Comparison of ENCODE assay signal across 11 cellular contexts in the genomic region with DNA sequence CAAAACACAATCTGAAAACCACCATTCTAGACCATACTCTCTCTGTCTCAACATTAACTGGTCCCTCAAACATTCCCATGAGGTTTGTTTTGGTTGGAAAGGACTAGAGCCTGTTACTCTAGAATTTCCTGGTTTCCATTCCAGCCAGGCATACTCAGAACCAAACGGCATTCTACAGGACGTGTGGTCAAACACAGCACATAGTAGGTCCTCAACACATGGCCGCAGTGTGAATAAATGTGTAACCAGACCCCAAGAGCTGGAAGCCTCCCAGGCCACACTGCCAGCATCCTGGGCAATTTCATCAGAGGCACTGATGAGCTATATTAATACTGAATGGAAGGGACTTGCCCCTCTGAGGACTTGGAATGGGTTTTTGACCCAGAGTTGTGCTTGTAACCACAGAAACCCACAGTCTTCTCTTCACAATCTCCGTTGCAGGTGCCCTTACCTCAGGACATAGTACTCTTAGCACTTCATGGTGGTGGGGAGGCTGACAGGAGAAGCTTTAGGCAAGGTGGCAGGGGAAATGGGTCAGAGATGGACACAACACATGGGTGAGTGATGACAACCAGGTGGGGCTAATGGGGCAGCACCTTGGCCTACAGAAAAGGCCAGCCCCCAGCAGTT.
DNase-seq lines count a peak whose midpoint lies in the region; ATAC-seq and TF ChIP-seq lines count a peak whose summit lies in the region.
"Had no signal": no experiment of that assay in that cellular context is flagged by ENCODE, and none has a peak within 500 bp of the region (broad histone marks: within the 10 kb centered on the region; RNA-seq: fewer than 3 reads in every experiment).

No MANE protein-coding gene starts in this region.

- BruUV-seq in MCF 10A (replicated peaks; lab: Mats Ljungman, UMichigan) = no TSS peak

- no peaks in the 10 kb centered on the region for H3K9me3 ChIP-seq in right atrium auricular region

- no peaks in the 10 kb centered on the region for H3K9me3 Mint-ChIP-seq in MCF 10A (ENCODE audit: unreplicated experiment)
- H3K9me3 Mint-ChIP-seq in activated T-cell treated with anti-CD3 and anti-CD28 coated beads, Interleukin-2, amount 50 U/mL, for 24 hours = no peaks in the 10 kb centered on the region
- peaks cover 0 to 2% (median 0%) of the 10 kb centered on the region in 7 donors for H3K9me3 Mint-ChIP-seq in CD14-positive monocyte
- H3K9me3 Mint-ChIP-seq: T-helper 1 cell treated with Interleukin-12 subunit alpha and Interleukin-12 subunit beta and Interleukin-4 antibody, amounts not matched to agents 30 μg/mL and 1 μg/mL, for 36 hours had no signal

- no peak for DNase-seq in right atrium auricular region (ENCODE audit: low spot score)
- no peak for DNase-seq in left cardiac atrium
- no peak for DNase-seq in MCF 10A (ENCODE audit: unreplicated experiment)
- DNase-seq in myocyte (ENCODE audit: low read depth) = peak; percentile 68
- DNase-seq in activated T-cell treated with anti-CD3 and anti-CD28 coated beads, Interleukin-2, amount 50 U/mL, for 24 hours = no peak
- DNase-seq in ureter (ENCODE audit: low spot score) = no peak
- no peak for DNase-seq in CD14-positive monocyte (ENCODE audit: low spot score)
- DNase-seq: activated CD4-positive, alpha-beta T cell treated with anti-CD3 and anti-CD28 coated beads, Interleukin-2, amount 50 U/mL, for 48 hours; right cardiac atrium had no signal

- ATAC-seq in left cardiac atrium = no peak
- ATAC-seq in HG02870 (IDR thresholded peaks at IDR 0.05; ENCODE audit: unreplicated experiment) = no peak

- H3K27ac ChIP-seq in right atrium auricular region = peak overlapping the region; percentile 28 to 49

- peaks cover 0 to 25% of the 10 kb centered on the region in 2 donors for H3K4me1 ChIP-seq in right atrium auricular region

- no peaks in the 10 kb centered on the region for H3K36me3 ChIP-seq in right atrium auricular region

- no peaks in the 10 kb centered on the region for H3K27me3 ChIP-seq in right atrium auricular region

- H3K27me3 Mint-ChIP-seq in MCF 10A (ENCODE audit: insufficient read depth, unreplicated experiment) = no peaks in the 10 kb centered on the region
- peaks cover 5% of the 10 kb centered on the region for H3K27me3 Mint-ChIP-seq in activated T-cell treated with anti-CD3 and anti-CD28 coated beads, Interleukin-2, amount 50 U/mL, for 24 hours
- peaks cover 0 to 4% (median 2%) of the 10 kb centered on the region in 3 donors for H3K27me3 Mint-ChIP-seq in CD14-positive monocyte (ENCODE audit: low read depth in 3 of 3)

- H3K27ac Mint-ChIP-seq in MCF 10A (ENCODE audit: low read depth, unreplicated experiment) = peak overlapping the region; percentile 76
- no peak overlapping the region for H3K27ac Mint-ChIP-seq in activated T-cell treated with anti-CD3 and anti-CD28 coated beads, Interleukin-2, amount 50 U/mL, for 24 hours
- peak overlapping the region in 1 of 7 donors; percentile 20 for H3K27ac Mint-ChIP-seq in CD14-positive monocyte
- H3K27ac Mint-ChIP-seq: T-helper 1 cell treated with Interleukin-12 subunit alpha and Interleukin-12 subunit beta and Interleukin-4 antibody, amounts not matched to agents 30 μg/mL and 1 μg/mL, for 36 hours had no signal

- H3K4me3 ChIP-seq in right atrium auricular region = no peak overlapping the region

- H3K4me1 Mint-ChIP-seq in MCF 10A (ENCODE audit: insufficient read depth, unreplicated experiment) (peaks cover 36% of the 10 kb centered on the region), CD14-positive monocyte (no peaks in the 10 kb centered on the region)
- no peaks in the 10 kb centered on the region for H3K4me1 Mint-ChIP-seq in activated T-cell treated with anti-CD3 and anti-CD28 coated beads, Interleukin-2, amount 50 U/mL, for 24 hours (ENCODE audit: low read depth)

- CTCF ChIA-PET in MCF 10A (lab: Yijun Ruan, JAX) = interaction anchor here (0.7 kb wide), 1 partner anchor 82 kb away, joined by 5 read pairs; no protein-coding TSS in a partner anchor

- POLR2A ChIA-PET in MCF 10A (lab: Yijun Ruan, JAX) = interaction anchor here (0.7 to 3.2 kb wide), 6 partner anchors 11 to 679 kb away, joined by 3 to 10 read pairs (median 3); partner anchors contain the start of gene TMEM171

- intact Hi-C loops in left cardiac atrium (cut with DNase I) = no loop called here
- intact Hi-C loops in MCF 10A (cut with micrococcal nuclease) = no loop called here
- intact Hi-C loops in CD14-positive monocyte (cut with micrococcal nuclease) = no loop called here

- no peak for TF ChIP-seq CTCF in right atrium auricular region (IDR thresholded peaks at IDR 0.05)
- TF ChIP-seq CTCF in MCF 10A (IDR thresholded peaks at IDR 0.05; ENCODE audit: unreplicated experiment) = no peak
- TF ChIP-seq CTCF in CD14-positive monocyte (IDR thresholded peaks at IDR 0.05) = no peak

- H3K4me3 Mint-ChIP-seq in MCF 10A (ENCODE audit: unreplicated experiment) (no peak overlapping the region), CD14-positive monocyte (no peak overlapping the region)
- H3K4me3 Mint-ChIP-seq in activated T-cell treated with anti-CD3 and anti-CD28 coated beads, Interleukin-2, amount 50 U/mL, for 24 hours = no peak overlapping the region
- H3K4me3 Mint-ChIP-seq: T-helper 1 cell treated with Interleukin-12 subunit alpha and Interleukin-12 subunit beta and Interleukin-4 antibody, amounts not matched to agents 30 μg/mL and 1 μg/mL, for 36 hours had no signal

- H3K36me3 Mint-ChIP-seq in MCF 10A (ENCODE audit: insufficient read depth, unreplicated experiment) = peaks cover 5% of the 10 kb centered on the region
- H3K36me3 Mint-ChIP-seq in activated T-cell treated with anti-CD3 and anti-CD28 coated beads, Interleukin-2, amount 50 U/mL, for 24 hours (ENCODE audit: low read depth) = no peaks in the 10 kb centered on the region
- peaks cover 7 to 32% of the 10 kb centered on the region in 2 donors for H3K36me3 Mint-ChIP-seq in CD14-positive monocyte
